11 cellular contexts compared by ENCODE assay signal in the genomic region with DNA sequence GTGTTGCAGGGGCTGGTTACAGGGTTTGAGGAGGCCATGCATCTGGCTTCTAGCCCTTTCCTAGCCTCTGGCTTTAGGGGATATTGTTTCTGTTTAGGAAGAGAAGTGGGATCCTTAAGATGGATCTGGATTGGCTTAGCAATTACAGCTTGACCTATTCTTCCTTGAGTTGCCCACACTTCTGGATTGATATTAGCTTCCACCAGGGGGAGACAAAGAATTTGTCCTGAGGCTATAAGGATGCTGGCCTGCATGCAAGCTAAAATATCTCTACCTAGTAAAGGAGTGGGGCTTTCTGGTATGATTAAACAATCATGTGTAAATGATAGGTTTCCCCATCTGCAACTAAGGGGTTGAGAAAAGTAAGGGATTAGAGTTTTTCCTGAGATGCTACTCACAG.
DNase-seq lines count a peak whose midpoint lies in the region; ATAC-seq, FAIRE-seq and TF ChIP-seq lines count a peak whose summit lies in the region.
"Had no signal": no experiment of that assay in that cellular context is flagged by ENCODE, and none has a peak within 500 bp of the region (broad histone marks: within the 10 kb centered on the region; RNA-seq: fewer than 3 reads in every experiment).

No MANE protein-coding gene starts in this region.

- H2AFZ ChIP-seq in keratinocyte (ENCODE audit: control insufficient read depth, low read length), result no peak overlapping the region

- H3K9me1 ChIP-seq in keratinocyte (ENCODE audit: control insufficient read depth, extremely low read depth, insufficient read depth, low read length), result no peaks in the 10 kb centered on the region

- H3K4me1 ChIP-seq in keratinocyte (ENCODE audit: control insufficient read depth, extremely low read depth, insufficient read depth, low read length), result no peaks in the 10 kb centered on the region
- no peaks in the 10 kb centered on the region for H3K4me1 ChIP-seq in psoas muscle
- no peaks in the 10 kb centered on the region for H3K4me1 ChIP-seq in mucosa of descending colon (ENCODE audit: low read depth)
- H3K4me1 ChIP-seq: ascending aorta had no signal

- dilution Hi-C loops in keratinocyte (cut with MboI; ENCODE audit: extremely low pct_ligation_motif_present, low sequenced_read_pairs), result no loop called here

- FAIRE-seq in keratinocyte (lab: Jason Lieb, UNC), result no peak

- H3K9ac ChIP-seq in keratinocyte (ENCODE audit: control insufficient read depth, extremely low read depth, insufficient read depth, low read length), result no peak overlapping the region

- H3K27me3 ChIP-seq in keratinocyte (ENCODE audit: control insufficient read depth, extremely low read depth, insufficient read depth, low read length) (no peaks in the 10 kb centered on the region), psoas muscle (ENCODE audit: insufficient read depth in 3 of 3, low read length in 2 of 3) (no peaks in the 10 kb centered on the region)
- H3K27me3 ChIP-seq: ascending aorta had no signal

- no peak overlapping the region for H3K4me2 ChIP-seq in keratinocyte (ENCODE audit: control insufficient read depth, extremely low read depth, insufficient read depth, low read depth, low read length)

- H3K79me2 ChIP-seq in keratinocyte (ENCODE audit: control insufficient read depth, insufficient read depth, low read length), result no peaks in the 10 kb centered on the region

- H4K20me1 ChIP-seq in keratinocyte (ENCODE audit: control insufficient read depth, extremely low read depth, insufficient read depth, low read length), result no peaks in the 10 kb centered on the region

- H3K4me3 ChIP-seq in keratinocyte (ENCODE audit: control insufficient read depth in 2 of 3, extremely low read depth in 1 of 3, insufficient read depth in 2 of 3, low read depth in 1 of 3, low read length in 3 of 3) (no peak overlapping the region), psoas muscle (no peak overlapping the region), mucosa of descending colon (no peak overlapping the region)
- H3K4me3 ChIP-seq: ascending aorta had no signal

- DNase-seq in DMS53 (lab: John Stamatoyannopoulos, UW) (peak; percentile 68), OCI-M1 (lab: John Stamatoyannopoulos, UW) (peak; percentile 63), keratinocyte (ENCODE audit: low read depth, low spot score) (no peak), head of caudate nucleus (no peak), psoas muscle (no peak), mucosa of descending colon (no peak), NCI-H2029 treated with DMSO at 0.1 percent for 48 hours (lab: John Stamatoyannopoulos, UW) (no peak)
- DNase-seq: activated B cell treated with CpG ODN at 0.5 μM for 24 hours, substantia nigra had no signal

- intact Hi-C loops in head of caudate nucleus (cut with DNase I) (no loop called here), psoas muscle (cut with DNase I) (no loop called here), mucosa of descending colon (cut with DNase I, micrococcal nuclease) (no loop called here)

- ATAC-seq in GM19395 (IDR thresholded peaks at IDR 0.05; ENCODE audit: unreplicated experiment), result peak; percentile 54
- ATAC-seq in psoas muscle, result no peak
- no peak for ATAC-seq in mucosa of descending colon

- TF ChIP-seq CTCF in keratinocyte (optimal IDR thresholded peaks at IDR 0.05 in 1 of 3, IDR thresholded peaks at IDR 0.05 in 1 of 3, conservative IDR thresholded peaks at IDR 0.05 in 1 of 3; ENCODE audit: extremely low read depth in 1 of 3, insufficient read depth in 2 of 3, low read length in 3 of 3) (peak in 2 of 3 experiments; percentile 15 to 41), psoas muscle (IDR thresholded peaks at IDR 0.05) (no peak), mucosa of descending colon (IDR thresholded peaks at IDR 0.05) (no peak)

- H3K27ac ChIP-seq in keratinocyte (ENCODE audit: control insufficient read depth, insufficient read depth, low read length) (no peak overlapping the region), psoas muscle (no peak overlapping the region)
- H3K27ac ChIP-seq: ascending aorta had no signal

- H3K36me3 ChIP-seq in keratinocyte (ENCODE audit: control insufficient read depth in 2 of 2, extremely low read depth in 1 of 2, insufficient read depth in 2 of 2, low read length in 2 of 2) (no peaks in the 10 kb centered on the region), psoas muscle (ENCODE audit: insufficient read depth in 1 of 2, low read depth in 1 of 2) (no peaks in the 10 kb centered on the region), mucosa of descending colon (ENCODE audit: low read depth) (no peaks in the 10 kb centered on the region)
- H3K36me3 ChIP-seq: ascending aorta had no signal

- H3K9me3 ChIP-seq in keratinocyte (ENCODE audit: control insufficient read depth, low read depth, low read length) (no peaks in the 10 kb centered on the region), psoas muscle (no peaks in the 10 kb centered on the region), mucosa of descending colon (no peaks in the 10 kb centered on the region)
- H3K9me3 ChIP-seq: ascending aorta had no signal

Comparison
In these comparisons a context has a peak if more than half of its experiments do, and no peak if none do; other contexts are left out.
1. DNase-seq: peak in DMS53 (single experiment) and OCI-M1 (single experiment); none in keratinocyte (single experiment), head of caudate nucleus (0 of 42), psoas muscle (0 of 2), mucosa of descending colon (0 of 3) and NCI-H2029 treated with DMSO at 0.1 percent for 48 hours (single experiment).
2. CTCF ChIP-seq: peak in keratinocyte (2 of 3); none in psoas muscle (single experiment) and mucosa of descending colon (single experiment).